In the genomic region with DNA sequence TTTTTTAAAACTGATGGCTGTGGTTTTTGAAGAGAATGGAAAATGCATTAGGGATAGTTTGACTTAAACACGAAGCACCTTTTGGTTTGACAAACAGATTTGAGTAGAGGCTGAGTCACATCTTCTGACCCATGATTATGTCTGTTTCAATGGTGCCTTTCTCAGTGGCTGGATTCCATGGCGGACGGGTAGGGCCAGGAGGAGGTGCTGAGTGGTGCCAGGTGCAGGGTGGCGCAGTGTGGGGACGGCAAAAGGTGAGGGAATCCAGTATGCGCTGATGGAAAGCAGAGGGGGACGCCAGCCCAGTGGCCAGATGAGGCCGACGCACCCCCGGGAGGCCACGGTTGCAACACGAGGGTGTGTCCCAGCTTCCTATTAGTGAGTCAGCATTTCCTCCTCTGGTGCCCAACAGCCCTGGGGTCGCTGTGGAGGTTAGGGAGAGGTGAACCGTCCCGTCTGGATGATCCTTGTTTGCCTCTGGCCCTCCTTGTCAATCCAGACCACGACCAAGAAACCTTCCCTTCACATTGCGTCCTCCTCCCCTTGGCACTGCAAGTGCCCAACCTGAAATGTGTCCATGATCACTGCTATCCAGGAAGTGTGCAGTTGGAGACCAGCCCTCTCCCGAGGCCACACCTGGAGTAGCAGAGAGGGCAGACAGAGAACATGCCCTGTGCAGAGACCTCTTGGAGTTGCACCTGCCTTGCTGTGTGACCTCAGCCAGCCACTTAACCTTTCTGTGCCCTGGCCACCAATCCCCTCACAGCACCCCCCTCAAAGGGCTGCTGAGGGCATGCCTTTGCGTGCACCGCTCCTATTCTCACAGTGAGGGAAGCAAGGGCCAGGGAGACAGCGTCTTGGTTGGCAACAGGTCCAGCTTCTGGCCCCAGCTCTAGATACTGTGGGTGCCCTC, we compare ENCODE assay signal across 8 cellular contexts. TPM values are rescaled to one million over a fixed set of nuclear protein-coding genes. Genes with fewer than 3 reads are reported as not detected.
DNase-seq lines count a peak whose midpoint lies in the region; ATAC-seq, FAIRE-seq and TF ChIP-seq lines count a peak whose summit lies in the region.

No MANE protein-coding gene starts in this region.

- no peak for TF ChIP-seq POLR2A in sigmoid colon (IDR thresholded peaks at IDR 0.05)

- H3K36me3 ChIP-seq in sigmoid colon = no peaks in the 10 kb centered on the region

- intact Hi-C loops in sigmoid colon (cut with DNase I) = no loop called here

- peak overlapping the region; percentile 85 for H3K27ac Mint-ChIP-seq in HFFc6

- no peaks in the 10 kb centered on the region for H3K4me1 ChIP-seq in sigmoid colon

- WGBS in sigmoid colon, 2 donors = 39 to 45% methylated on average over 21 of the region's 21 CpGs

- no peak overlapping the region for H3K4me3 ChIP-seq in sigmoid colon

- H3K27ac ChIP-seq in sigmoid colon = no peak overlapping the region

- DNase-seq in HFFc6 (peak; percentile 43), RCC 7860 (ENCODE audit: low spot score) (peak; percentile 82), sigmoid colon (peak; percentile 81), HEK293T (ENCODE audit: extremely low spot score) (no peak)

- peaks cover 28% of the 10 kb centered on the region for H3K4me1 Mint-ChIP-seq in HFFc6 (ENCODE audit: low read depth)

- peaks cover 5% of the 10 kb centered on the region for H3K27me3 Mint-ChIP-seq in HFFc6 (ENCODE audit: insufficient read depth)

- no peak for TF ChIP-seq EP300 in sigmoid colon (IDR thresholded peaks at IDR 0.05)

- H3K36me3 Mint-ChIP-seq in HFFc6 (ENCODE audit: low read depth) = no peaks in the 10 kb centered on the region

- no peaks in the 10 kb centered on the region for H3K9me3 ChIP-seq in sigmoid colon

- POLR2A ChIA-PET in HEK293T (lab: Yijun Ruan, JAX) = no interaction called here

- H3K27me3 ChIP-seq in sigmoid colon = peaks cover 0 to 29% (median 11%) of the 10 kb centered on the region in 3 donors

- ATAC-seq in esophagus mucosa (peak; percentile 92), HG03520 (IDR thresholded peaks at IDR 0.05; ENCODE audit: unreplicated experiment) (no peak), GM19324 (IDR thresholded peaks at IDR 0.05; ENCODE audit: low FRiP score, unreplicated experiment) (no peak), GM21723 (IDR thresholded peaks at IDR 0.05; ENCODE audit: unreplicated experiment) (no peak)

- peak; percentile 76 for FAIRE-seq in RCC 7860 (lab: Jason Lieb, UNC)

- CTCF ChIA-PET in HEK293T (lab: Yijun Ruan, JAX) = no interaction called here

- peak overlapping the region; percentile 63 for H3K4me3 Mint-ChIP-seq in HFFc6

- H3K9me3 Mint-ChIP-seq in HFFc6 = no peaks in the 10 kb centered on the region

- peak; percentile 34; the same call in 1 of the 2 replicates for TF ChIP-seq CTCF in HFFc6 (IDR thresholded peaks at IDR 0.05)
- no peak for TF ChIP-seq CTCF in sigmoid colon (IDR thresholded peaks at IDR 0.05)

TF ChIP-seq in HEK293T, 16 proteins besides CTCF, POLR2A, EP300 and RAD21:
- no peak for TF ChIP-seq BHLHE40 (IDR thresholded peaks at IDR 0.05; ENCODE audit: borderline replicate concordance)
- TF ChIP-seq ARNT (IDR thresholded peaks at IDR 0.05) = no peak
- TF ChIP-seq FOXK2 (IDR thresholded peaks at IDR 0.05) = no peak
- TF ChIP-seq PKNOX1 (IDR thresholded peaks at IDR 0.05) = no peak
- TF ChIP-seq TARDBP (IDR thresholded peaks at IDR 0.05) = no peak
- TF ChIP-seq ZNF384 (IDR thresholded peaks at IDR 0.05) = no peak
- no peak for TF ChIP-seq L3MBTL2 (conservative IDR thresholded peaks at IDR 0.05)
- no peak for TF ChIP-seq LEF1 (IDR thresholded peaks at IDR 0.05; ENCODE audit: borderline replicate concordance)
- no peak for TF ChIP-seq CTBP1 (IDR thresholded peaks at IDR 0.05; ENCODE audit: borderline replicate concordance)
- TF ChIP-seq FOXM1 (IDR thresholded peaks at IDR 0.05; ENCODE audit: borderline replicate concordance) = no peak
- TF ChIP-seq HDGF (IDR thresholded peaks at IDR 0.05; ENCODE audit: borderline replicate concordance) = no peak
- TF ChIP-seq FOXA1 (IDR thresholded peaks at IDR 0.05) = no peak
- TF ChIP-seq SP1 (IDR thresholded peaks at IDR 0.05) = no peak
- no peak for TF ChIP-seq ELF4 (IDR thresholded peaks at IDR 0.05)
- no peak for TF ChIP-seq NFRKB (IDR thresholded peaks at IDR 0.05)
- no peak for TF ChIP-seq SUZ12 (IDR thresholded peaks at IDR 0.05)
TF ChIP-seq in HEK293T: peak in this region for 0.

RNA-seq across cellular contexts. Expression of gene ATXN10, which starts 32.5 kb away (rescaled TPM):
- 100 to 1,000 TPM; 287 to 426 (median 370) TPM for total RNA-seq in HFFc6 (2021; fragmentation: NEBNext Ultra II Directional; extraction: Animal tissue kit (Norgen Biotek cat#: 25700))
- total RNA-seq in esophagus mucosa = 98.6 TPM
- total RNA-seq in sigmoid colon = 100 to 1,000 TPM; 160 to 187 (median 185) TPM
- polyA plus RNA-seq in sigmoid colon = 10 to 100 TPM; 37.9 to 49.3 (median 46.2) TPM
